15 cellular contexts compared by ENCODE assay signal in genomic region chr18:45521777-45522176, GRCh38.
DNase-seq lines count a peak whose midpoint lies in the region; ATAC-seq, FAIRE-seq and TF ChIP-seq lines count a peak whose summit lies in the region.
"Had no signal": no experiment of that assay in that cellular context is flagged by ENCODE, and none has a peak within 500 bp of the region (broad histone marks: within the 10 kb centered on the region; RNA-seq: fewer than 3 reads in every experiment).

No MANE protein-coding gene starts in this region.

- no peaks in the 10 kb centered on the region for H3K27me3 ChIP-seq in left ventricle myocardium inferior (ENCODE audit: low read depth)
- H3K27me3 ChIP-seq in GM12878 (replicated peaks in 1 of 2; ENCODE audit: control insufficient read depth in 2 of 2, insufficient read depth in 2 of 2, low read length in 1 of 2) = no peaks in the 10 kb centered on the region; a peak in 1 of 4 replicates
- H3K27me3 ChIP-seq in left lung = no peaks in the 10 kb centered on the region
- no peaks in the 10 kb centered on the region for H3K27me3 ChIP-seq in aorta (ENCODE audit: control insufficient read depth in 1 of 2, insufficient read depth in 2 of 2, low read length in 1 of 2)
- H3K27me3 ChIP-seq: suprapubic skin had no signal

- ATAC-seq in GM12878 (peak; percentile 76), left lung (peak; percentile 15), aorta (ENCODE audit: low FRiP score) (peak; percentile 60), GM21619 (IDR thresholded peaks at IDR 0.05; ENCODE audit: unreplicated experiment) (no peak)

- peak overlapping the region; percentile 41 for H3K27ac ChIP-seq in left ventricle myocardium inferior (replicated peaks)
- H3K27ac ChIP-seq in GM12878 (ENCODE audit: control insufficient read depth, insufficient read depth) = no peak overlapping the region
- H3K27ac ChIP-seq in left lung = peak overlapping the region; percentile 5 to 56
- H3K27ac ChIP-seq in aorta (ENCODE audit: low read depth in 1 of 2, low read length in 2 of 2) = peak overlapping the region; percentile 1 to 92
- H3K27ac ChIP-seq: KMS-11, suprapubic skin had no signal

- intact Hi-C loops in left ventricle myocardium inferior (cut with micrococcal nuclease) = no loop called here
- intact Hi-C loops in cardiac septum (cut with DNase I) = no loop called here
- intact Hi-C loops in GM12878 (cut with micrococcal nuclease; ENCODE audit: unreplicated experiment) = no loop called here
- intact Hi-C loops in left lung (cut with DNase I) = no loop called here
- intact Hi-C loops in aorta (cut with DNase I) = loop anchor here (5.0 kb wide), 2 partner anchors 106 to 274 kb away; no protein-coding TSS in a partner anchor

- TF ChIP-seq POLR2A in GM12878 (IDR thresholded peaks at IDR 0.05; ENCODE audit: low read depth, low read length) (no peak), H54 (IDR thresholded peaks at IDR 0.05; ENCODE audit: low read depth, low read length) (no peak)

- no peak overlapping the region for H3K9ac ChIP-seq in GM12878 (ENCODE audit: control insufficient read depth, insufficient read depth, low read length)
- H3K9ac ChIP-seq: KMS-11 had no signal

- no peak overlapping the region for H3K4me3 ChIP-seq in left ventricle myocardium inferior
- no peak overlapping the region for H3K4me3 ChIP-seq in GM12878
- no peak overlapping the region for H3K4me3 ChIP-seq in left lung
- no peak overlapping the region for H3K4me3 ChIP-seq in aorta (ENCODE audit: low read length in 2 of 2)
- H3K4me3 ChIP-seq: suprapubic skin had no signal

- BruUV-seq in GM12878 (replicated peaks; lab: Mats Ljungman, UMichigan) = no TSS peak

- H3K9me3 ChIP-seq in left ventricle myocardium inferior (replicated peaks) = no peaks in the 10 kb centered on the region
- H3K9me3 ChIP-seq in GM12878 (replicated peaks; ENCODE audit: control insufficient read depth, insufficient read depth, low read length) = no peaks in the 10 kb centered on the region
- no peaks in the 10 kb centered on the region for H3K9me3 ChIP-seq in left lung
- H3K9me3 ChIP-seq in aorta (ENCODE audit: control insufficient read depth, low read length) = no peaks in the 10 kb centered on the region
- H3K9me3 ChIP-seq: suprapubic skin had no signal

- FAIRE-seq in GM12878 (lab: Jason Lieb, UNC) (no peak), H54 (lab: Jason Lieb, UNC) (no peak)
- FAIRE-seq: RCC 7860 had no signal

- RAD21 ChIA-PET in GM12878 (lab: Charles Lee; ENCODE audit: unreplicated experiment) = no interaction called here

- CTCF ChIA-PET in GM12878 (lab: Yijun Ruan, JAX) = no interaction called here

- 0% methylated on average over 3 of the region's 3 CpGs for WGBS in GM12878 (ENCODE audit: insufficient coverage, insufficient replicate concordance, low lambda C conversion rate, missing lambda C conversion rate)
- WGBS in aorta, 2 donors = 3 to 4% methylated on average over 3 of the region's 3 CpGs

- H2AFZ ChIP-seq in GM12878 (ENCODE audit: control insufficient read depth, low read depth, low read length) = no peak overlapping the region

- H3K79me2 ChIP-seq in GM12878 (ENCODE audit: control insufficient read depth, insufficient read depth, low read length) = no peaks in the 10 kb centered on the region

- in situ Hi-C loops in GM12878 (cut with MboI) (no loop called here), G401 (cut with HindIII; ENCODE audit: low sequenced_read_pairs) (no loop called here)

- no peaks in the 10 kb centered on the region for H4K20me1 ChIP-seq in GM12878 (ENCODE audit: control insufficient read depth, insufficient read depth)

- POLR2A ChIA-PET in GM12878 (lab: Charles Lee) = no interaction called here

- H3K4me2 ChIP-seq in GM12878 (ENCODE audit: control insufficient read depth, insufficient read depth) = no peak overlapping the region
- H3K4me2 ChIP-seq: KMS-11 had no signal

- TF ChIP-seq RAD21 in GM12878 (IDR thresholded peaks at IDR 0.05; ENCODE audit: insufficient read depth, low read depth, low read length) = no peak

- H3K4me1 ChIP-seq in left ventricle myocardium inferior (peaks cover 13% of the 10 kb centered on the region), GM12878 (ENCODE audit: control insufficient read depth, insufficient read depth, low read length) (no peaks in the 10 kb centered on the region), left lung (peaks cover 0 to 3% of the 10 kb centered on the region in 2 donors), aorta (ENCODE audit: control insufficient read depth in 1 of 2, insufficient read depth in 2 of 2, low read length in 2 of 2) (peaks cover 6 to 7% of the 10 kb centered on the region in 2 donors)

- SMC1A ChIA-PET in GM12878 (lab: Charles Lee; ENCODE audit: uncharacterized antibody, unreplicated experiment) = no interaction called here

- no peaks in the 10 kb centered on the region for H3K36me3 ChIP-seq in left ventricle myocardium inferior
- H3K36me3 ChIP-seq in GM12878 (ENCODE audit: control insufficient read depth in 2 of 2, insufficient read depth in 2 of 2, low read length in 1 of 2) = no peaks in the 10 kb centered on the region
- no peaks in the 10 kb centered on the region for H3K36me3 ChIP-seq in left lung
- no peaks in the 10 kb centered on the region for H3K36me3 ChIP-seq in aorta (ENCODE audit: control insufficient read depth in 1 of 2, insufficient read depth in 2 of 2, low read length in 1 of 2)
- H3K36me3 ChIP-seq: suprapubic skin had no signal

- no peak for TF ChIP-seq EP300 in GM12878 (IDR thresholded peaks at IDR 0.05; ENCODE audit: borderline replicate concordance in 1 of 2, control insufficient read depth in 1 of 2, low read depth in 2 of 2, low read length in 2 of 2)

- TF ChIP-seq CTCF in left ventricle myocardium inferior (IDR thresholded peaks at IDR 0.05; ENCODE audit: borderline replicate concordance) (no peak), GM12878 (IDR thresholded peaks at IDR 0.05 in 2 of 3, conservative IDR thresholded peaks at IDR 0.05 in 1 of 3; ENCODE audit: control insufficient read depth in 2 of 3, extremely low read depth in 1 of 3, insufficient read depth in 1 of 3, low read depth in 3 of 3, low read length in 3 of 3) (no peak), left lung (IDR thresholded peaks at IDR 0.05) (no peak)

- DNase-seq in left ventricle myocardium inferior (no peak), cardiac septum (ENCODE audit: low spot score) (no peak), GM12878 (ENCODE audit: low read depth, low spot score) (no peak), left lung (no peak), aorta (peak; percentile 75 to 80), G401 (ENCODE audit: low spot score) (no peak), H54 (ENCODE audit: insufficient read length, low spot score) (no peak)
- DNase-seq: activated T-cell treated with anti-CD3 and anti-CD28 coated beads for 4 hours; DND-41; occipital lobe; stimulated activated CD4-positive, alpha-beta T cell treated with anti-CD3 and anti-CD28 coated beads, Interleukin-4, amount 100 ng/mL, for 4 hours had no signal

TF ChIP-seq in GM12878, 131 proteins besides CTCF, POLR2A, EP300 and RAD21:
- TF ChIP-seq ZBED1 (IDR thresholded peaks at IDR 0.05; ENCODE audit: borderline replicate concordance) = no peak
- no peak for TF ChIP-seq ESRRA (IDR thresholded peaks at IDR 0.05; ENCODE audit: low read length)
- 0 out of 2 replicates have a peak, but pooled peaks have one; percentile 13 for TF ChIP-seq JUNB (IDR thresholded peaks at IDR 0.05)
- no peak for TF ChIP-seq SKIL (IDR thresholded peaks at IDR 0.05; ENCODE audit: low read depth, poor library complexity, severe bottlenecking)
- TF ChIP-seq TBL1XR1 (IDR thresholded peaks at IDR 0.05; ENCODE audit: low read depth, low read length) = no peak
- no peak for TF ChIP-seq TARDBP (IDR thresholded peaks at IDR 0.05; ENCODE audit: borderline replicate concordance)
- TF ChIP-seq ZNF592 (IDR thresholded peaks at IDR 0.05) = no peak

Comparison
In these comparisons a context has a peak if more than half of its experiments do, and no peak if none do; other contexts are left out.
1. DNase-seq: peak in aorta (2 of 2); none in left ventricle myocardium inferior (single experiment), cardiac septum (single experiment), GM12878 (single experiment), left lung (0 of 2), G401 (single experiment) and H54 (single experiment).
2. intact Hi-C loops: an anchor here in aorta (5.0 kb wide); none called in left ventricle myocardium inferior, cardiac septum, GM12878 and left lung.